8 cellular contexts compared by ENCODE assay signal in the genomic region with DNA sequence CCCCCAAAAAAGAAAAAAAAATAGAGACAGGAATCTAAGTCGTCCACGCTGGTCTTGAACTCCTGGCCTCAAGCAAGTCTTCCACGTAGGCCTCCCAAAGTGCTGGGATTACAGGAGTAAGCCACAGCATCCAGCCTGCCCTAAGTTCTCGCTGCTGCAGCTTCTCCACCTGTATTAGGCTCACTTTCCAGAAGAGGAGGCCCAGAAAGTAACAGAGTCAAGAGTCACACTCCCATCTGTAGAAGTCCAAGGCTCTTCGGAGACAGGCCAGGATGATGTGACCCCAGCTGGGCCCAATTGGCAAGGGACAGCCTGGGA. TPM values are rescaled to one million over a fixed set of nuclear protein-coding genes. Genes with fewer than 3 reads are reported as not detected.
DNase-seq lines count a peak whose midpoint lies in the region; ATAC-seq, FAIRE-seq and TF ChIP-seq lines count a peak whose summit lies in the region.

No MANE protein-coding gene starts in this region.

- H3K27me3 Mint-ChIP-seq in activated CD4-positive, alpha-beta T cell treated with anti-CD3 and anti-CD28 coated beads, Interleukin-2, amount 10 ng/mL, durations not matched to agents 24 days and 14 days, result no peaks in the 10 kb centered on the region

- H3K9me3 ChIP-seq in HepG2 (ENCODE audit: low read length) (no peaks in the 10 kb centered on the region), testis (no peaks in the 10 kb centered on the region)

- H3K4me1 Mint-ChIP-seq in activated CD4-positive, alpha-beta T cell treated with anti-CD3 and anti-CD28 coated beads, Interleukin-2, amount 10 ng/mL, durations not matched to agents 24 days and 14 days, result peaks cover 71% of the 10 kb centered on the region

- H2AFZ ChIP-seq in HepG2 (ENCODE audit: low read length), result no peak overlapping the region

- no peak for TF ChIP-seq POLR2A in HepG2 (IDR thresholded peaks at IDR 0.05; ENCODE audit: insufficient read depth in 1 of 2, low read depth in 2 of 2, low read length in 2 of 2)
- TF ChIP-seq POLR2A in testis (IDR thresholded peaks at IDR 0.05), result no peak
- TF ChIP-seq POLR2A in GM12892 (IDR thresholded peaks at IDR 0.05; ENCODE audit: low read depth, low read length), result no peak

- intact Hi-C loops in activated CD4-positive, alpha-beta T cell treated with anti-CD3 and anti-CD28 coated beads, Interleukin-2, amount 10 ng/mL, durations not matched to agents 24 days and 14 days (cut with micrococcal nuclease), result loop anchor here (1.0 kb wide), 2 partner anchors 9 to 24 kb away; no protein-coding TSS in a partner anchor
- intact Hi-C loops in HepG2 (cut with micrococcal nuclease; ENCODE audit: unreplicated experiment) (loop anchor here (5.0 kb wide), 2 partner anchors 37 to 43 kb away; no protein-coding TSS in a partner anchor), testis (cut with DNase I; ENCODE audit: low total_unique reads) (no loop called here)

- H3K27ac ChIP-seq in angular gyrus (ENCODE audit: low read depth, low read length) (peak overlapping the region; percentile 96), HepG2 (ENCODE audit: extremely low read length, insufficient read depth, low read length) (peak overlapping the region; percentile 60), testis (peak overlapping the region; percentile 69 to 85)

- BruUV-seq in HepG2 (replicated peaks; lab: Mats Ljungman, UMichigan), result no TSS peak

- H3K36me3 Mint-ChIP-seq in activated CD4-positive, alpha-beta T cell treated with anti-CD3 and anti-CD28 coated beads, Interleukin-2, amount 10 ng/mL, durations not matched to agents 24 days and 14 days (ENCODE audit: low read depth), result peaks cover 24% of the 10 kb centered on the region

- H3K4me3 ChIP-seq in HepG2 (replicated peaks in 1 of 3; ENCODE audit: insufficient read depth in 1 of 3, low read depth in 2 of 3, low read length in 3 of 3) (peak overlapping the region; percentile 86 to 90 (median 90)), testis (peak overlapping the region; percentile 88 to 89)

- TF ChIP-seq EP300 in HepG2 (IDR thresholded peaks at IDR 0.05; ENCODE audit: low read depth in 2 of 2, low read length in 2 of 2) (no peak), HepG2 (CRISPR knock-in tag; IDR thresholded peaks at IDR 0.05; ENCODE audit: borderline replicate concordance) (no peak)

- CTCF ChIA-PET in HepG2 (lab: Yijun Ruan, JAX; ENCODE audit: low intra/inter-chr PET ratio, low total read pairs), result no interaction called here

- peak overlapping the region; percentile 96 for H3K4me3 Mint-ChIP-seq in activated CD4-positive, alpha-beta T cell treated with anti-CD3 and anti-CD28 coated beads, Interleukin-2, amount 10 ng/mL, durations not matched to agents 24 days and 14 days

- POLR2A ChIA-PET in HepG2 (lab: Yijun Ruan, JAX), result interaction anchor here (0.9 to 2.3 kb wide), 3 partner anchors 13 to 119 kb away, joined by 3 to 8 read pairs (median 4); no protein-coding TSS in a partner anchor

- 4% methylated on average over 5 of the region's 5 CpGs for WGBS in HepG2 (ENCODE audit: low lambda C conversion rate)
- WGBS in testis, 2 donors, result 33 to 46% methylated on average over 5 of the region's 5 CpGs

- TF ChIP-seq RAD21 in HepG2 (CRISPR knock-in tag; IDR thresholded peaks at IDR 0.05), result no peak

- TF ChIP-seq CTCF in HepG2 (CRISPR knock-in tag; IDR thresholded peaks at IDR 0.05) (no peak), testis (IDR thresholded peaks at IDR 0.05) (no peak)

- H3K27ac Mint-ChIP-seq in activated CD4-positive, alpha-beta T cell treated with anti-CD3 and anti-CD28 coated beads, Interleukin-2, amount 10 ng/mL, durations not matched to agents 24 days and 14 days, result peak overlapping the region; percentile 66

- H3K36me3 ChIP-seq in HepG2 (replicated peaks in 1 of 2; ENCODE audit: control insufficient read depth in 1 of 2, insufficient read depth in 2 of 2, low read length in 2 of 2) (peaks cover 0 to 4% of the 10 kb centered on the region in 2 experiments; a peak in 1 of 5 replicates), testis (ENCODE audit: low read depth, missing control alignments) (no peaks in the 10 kb centered on the region)

- ATAC-seq in HepG2 (no peak), HG03520 (IDR thresholded peaks at IDR 0.05; ENCODE audit: unreplicated experiment) (no peak)

- in situ Hi-C loops in HepG2 (cut with HindIII; ENCODE audit: extremely low pct_ligation_motif_present, low pct_unique_long_range_greater_than_20kb), result no loop called here

- H3K9ac ChIP-seq in HepG2 (ENCODE audit: insufficient read depth, low read depth, low read length), result peak overlapping the region; percentile 84

- H3K27me3 ChIP-seq in HepG2 (ENCODE audit: control insufficient read depth in 1 of 2, insufficient read depth in 2 of 2, low read length in 2 of 2) (no peaks in the 10 kb centered on the region; a peak in 1 of 5 replicates), testis (no peaks in the 10 kb centered on the region)

- H3K9me3 Mint-ChIP-seq in activated CD4-positive, alpha-beta T cell treated with anti-CD3 and anti-CD28 coated beads, Interleukin-2, amount 10 ng/mL, durations not matched to agents 24 days and 14 days, result no peaks in the 10 kb centered on the region

- peak overlapping the region; percentile 97 for H3K4me2 ChIP-seq in HepG2 (ENCODE audit: low read depth, low read length)

- peaks cover 63% of the 10 kb centered on the region for H3K79me2 ChIP-seq in HepG2 (ENCODE audit: insufficient read depth, low read length)

- DNase-seq in activated CD4-positive, alpha-beta T cell treated with anti-CD3 and anti-CD28 coated beads, Interleukin-2, amount 10 ng/mL, durations not matched to agents 24 days and 14 days, result no peak
- DNase-seq in activated CD4-positive, alpha-beta T cell treated with anti-CD3 and anti-CD28 coated beads, Interleukin-2, amount 50 U/mL, for 1 hour, result no peak
- DNase-seq in HepG2 (ENCODE audit: low spot score), result no peak
- DNase-seq in testis, result no peak
- DNase-seq in stimulated activated naive CD4-positive, alpha-beta T cell treated with Interleukin-2 at 50 U/mL for 16 hours (lab: John Stamatoyannopoulos, UW), result no peak
- no peak for DNase-seq in GM12892 (ENCODE audit: insufficient read length)

- peaks cover 37% of the 10 kb centered on the region; the same call in 1 of the 2 replicates for H4K20me1 ChIP-seq in HepG2 (ENCODE audit: insufficient read depth, low read length)

- H3K4me1 ChIP-seq in HepG2 (ENCODE audit: insufficient read depth, low read length) (peaks cover 70% of the 10 kb centered on the region), testis (peaks cover 55% of the 10 kb centered on the region)

- FAIRE-seq in HepG2 (lab: Jason Lieb, UNC), result no peak
- no peak for FAIRE-seq in GM12892 (lab: Jason Lieb, UNC)

RNA-seq across cellular contexts. Expression of gene EEIG1, which starts 1.8 kb away (rescaled TPM):
- 56.1 and 64.4 TPM in 2 replicates for total RNA-seq in activated CD4-positive, alpha-beta T cell treated with anti-CD3 and anti-CD28 coated beads, Interleukin-2, amount 10 ng/mL, durations not matched to agents 24 days and 14 days
- total RNA-seq in HepG2 (2016; rRNA removed; fragmentation: Illumina TruSeq; extraction: Trizol), result 16.1 and 16.6 TPM in 2 replicates
- total RNA-seq in HepG2 (2016; cell fraction: cytosol; rRNA removed; fragmentation: Illumina TruSeq; extraction: Trizol; ENCODE audit: low read depth), result 10.4 and 11.3 TPM in 2 replicates
- total RNA-seq in HepG2 (2016; cell fraction: insoluble cytoplasmic fraction; rRNA removed; fragmentation: Illumina TruSeq; extraction: Trizol), result 12.3 and 17.2 TPM in 2 replicates
- 21.5 and 21.9 TPM in 2 replicates for total RNA-seq in HepG2 (2016; cell fraction: membrane; rRNA removed; fragmentation: Illumina TruSeq; extraction: Trizol)
- 20.0 and 24.0 TPM in 2 replicates for total RNA-seq in HepG2 (2016; cell fraction: nucleus; rRNA removed; fragmentation: Illumina TruSeq; extraction: Trizol)
- 25.2 and 30.1 TPM in 2 replicates for polyA plus RNA-seq in HepG2 (2011; rRNA removed)
- 19.7 and 22.7 TPM in 2 replicates for polyA plus RNA-seq in HepG2 (2011; cell fraction: cytosol; rRNA removed)
- 108 and 126 TPM in 2 replicates for polyA plus RNA-seq in HepG2 (2011; cell fraction: nucleus; rRNA removed)
- 22.5 and 36.8 TPM in 2 replicates for polyA plus RNA-seq in HepG2 (2012)
- 3.8 and 4.2 TPM in 2 replicates for polyA plus RNA-seq in HepG2 (2016; cell fraction: cytosol; fragmentation: Illumina TruSeq; extraction: Trizol; ENCODE audit: low read depth)
- 24.1 and 30.7 TPM in 2 replicates for polyA plus RNA-seq in HepG2 (2016; cell fraction: insoluble cytoplasmic fraction; fragmentation: Illumina TruSeq; extraction: Trizol; ENCODE audit: low read depth)
- 16.7 and 17.4 TPM in 2 replicates for polyA plus RNA-seq in HepG2 (2016; cell fraction: membrane; fragmentation: Illumina TruSeq; extraction: Trizol; ENCODE audit: low read depth)
- 72.4 and 76.1 TPM in 2 replicates for polyA plus RNA-seq in HepG2 (2016; cell fraction: nucleus; fragmentation: Illumina TruSeq; extraction: Trizol; ENCODE audit: insufficient read depth, low read depth)
- polyA minus RNA-seq in HepG2 (2011; rRNA and poly(A)+ RNA removed; ENCODE audit: low replicate concordance), result 25.3 and 40.6 TPM in 2 replicates
- 8.3 and 11.4 TPM in 2 replicates for polyA minus RNA-seq in HepG2 (2011; cell fraction: cytosol; rRNA and poly(A)+ RNA removed)
- 25.0 and 25.4 TPM in 2 replicates for polyA minus RNA-seq in HepG2 (2011; cell fraction: nucleus; rRNA and poly(A)+ RNA removed)
- 100 to 1,000 TPM; 119 to 129 TPM for total RNA-seq in testis
- 75.7 TPM for polyA plus RNA-seq in testis (ENCODE audit: insufficient read depth, low read depth, low replicate concordance)
- polyA plus RNA-seq in GM12892 (2012; ENCODE audit: missing spikeins), result 26.4 TPM

RNA-seq across cellular contexts. Expression of gene DPM2, which starts 41.3 kb away (rescaled TPM):
- total RNA-seq in activated CD4-positive, alpha-beta T cell treated with anti-CD3 and anti-CD28 coated beads, Interleukin-2, amount 10 ng/mL, durations not matched to agents 24 days and 14 days, result 62.7 and 65.1 TPM in 2 replicates
- total RNA-seq in HepG2 (2016; rRNA removed; fragmentation: Illumina TruSeq; extraction: Trizol) (17.5 and 24.8 TPM in 2 replicates), testis (10 to 100 TPM; 33.5 to 36.4 TPM)
- total RNA-seq in HepG2 (2016; cell fraction: cytosol; rRNA removed; fragmentation: Illumina TruSeq; extraction: Trizol; ENCODE audit: low read depth), result 20.0 and 27.3 TPM in 2 replicates
- total RNA-seq in HepG2 (2016; cell fraction: insoluble cytoplasmic fraction; rRNA removed; fragmentation: Illumina TruSeq; extraction: Trizol), result 14.9 and 23.0 TPM in 2 replicates
- 31.4 and 35.9 TPM in 2 replicates for total RNA-seq in HepG2 (2016; cell fraction: membrane; rRNA removed; fragmentation: Illumina TruSeq; extraction: Trizol)
- total RNA-seq in HepG2 (2016; cell fraction: nucleus; rRNA removed; fragmentation: Illumina TruSeq; extraction: Trizol), result 18.6 and 22.0 TPM in 2 replicates
- polyA plus RNA-seq in HepG2 (2011; rRNA removed) (35.3 and 38.6 TPM in 2 replicates), testis (ENCODE audit: insufficient read depth, low read depth, low replicate concordance) (46.6 TPM)
- 30.5 and 35.2 TPM in 2 replicates for polyA plus RNA-seq in HepG2 (2011; cell fraction: cytosol; rRNA removed)
- polyA plus RNA-seq in HepG2 (2011; cell fraction: nucleus; rRNA removed), result 36.6 and 37.4 TPM in 2 replicates
- 21.4 and 25.3 TPM in 2 replicates for polyA plus RNA-seq in HepG2 (2012)
- 32.5 and 40.9 TPM in 2 replicates for polyA plus RNA-seq in HepG2 (2016; cell fraction: cytosol; fragmentation: Illumina TruSeq; extraction: Trizol; ENCODE audit: low read depth)
- 30.7 and 34.8 TPM in 2 replicates for polyA plus RNA-seq in HepG2 (2016; cell fraction: insoluble cytoplasmic fraction; fragmentation: Illumina TruSeq; extraction: Trizol; ENCODE audit: low read depth)
- polyA plus RNA-seq in HepG2 (2016; cell fraction: membrane; fragmentation: Illumina TruSeq; extraction: Trizol; ENCODE audit: low read depth), result 49.8 and 53.8 TPM in 2 replicates
- 49.9 and 52.5 TPM in 2 replicates for polyA plus RNA-seq in HepG2 (2016; cell fraction: nucleus; fragmentation: Illumina TruSeq; extraction: Trizol; ENCODE audit: insufficient read depth, low read depth)
- polyA minus RNA-seq in HepG2 (2011; rRNA and poly(A)+ RNA removed; ENCODE audit: low replicate concordance), result 68.5 and 193 TPM in 2 replicates
- 12.9 and 15.4 TPM in 2 replicates for polyA minus RNA-seq in HepG2 (2011; cell fraction: cytosol; rRNA and poly(A)+ RNA removed)
- 34.8 and 35.4 TPM in 2 replicates for polyA minus RNA-seq in HepG2 (2011; cell fraction: nucleus; rRNA and poly(A)+ RNA removed)
- polyA plus RNA-seq in GM12892 (2012; ENCODE audit: missing spikeins), result 26.4 TPM

RNA-seq across cellular contexts. Expression of gene PIP5KL1, which starts 48.4 kb away (rescaled TPM):
- 0.89 and 0.90 TPM in 2 replicates for total RNA-seq in activated CD4-positive, alpha-beta T cell treated with anti-CD3 and anti-CD28 coated beads, Interleukin-2, amount 10 ng/mL, durations not matched to agents 24 days and 14 days
- total RNA-seq in HepG2 (2016; rRNA removed; fragmentation: Illumina TruSeq; extraction: Trizol), result 0.20 TPM in 1 of 2 replicates, not detected in the other
- 0.51 TPM in 1 of 2 replicates, not detected in the other for total RNA-seq in HepG2 (2016; cell fraction: cytosol; rRNA removed; fragmentation: Illumina TruSeq; extraction: Trizol; ENCODE audit: low read depth)
- total RNA-seq in HepG2 (2016; cell fraction: insoluble cytoplasmic fraction; rRNA removed; fragmentation: Illumina TruSeq; extraction: Trizol), result 0.15 TPM in 1 of 2 replicates, not detected in the other
- total RNA-seq in HepG2 (2016; cell fraction: membrane; rRNA removed; fragmentation: Illumina TruSeq; extraction: Trizol), result not detected in 2 replicates
- total RNA-seq in HepG2 (2016; cell fraction: nucleus; rRNA removed; fragmentation: Illumina TruSeq; extraction: Trizol), result 0.56 TPM in 1 of 2 replicates, not detected in the other
- 0.44 and 0.49 TPM in 2 replicates for polyA plus RNA-seq in HepG2 (2011; rRNA removed)
- polyA plus RNA-seq in HepG2 (2011; cell fraction: cytosol; rRNA removed), result 0.17 and 0.32 TPM in 2 replicates
- polyA plus RNA-seq in HepG2 (2011; cell fraction: nucleus; rRNA removed), result 5.3 and 9.9 TPM in 2 replicates
- polyA plus RNA-seq in HepG2 (2012), result 0.32 and 0.67 TPM in 2 replicates
- 0.24 TPM in 1 of 2 replicates, not detected in the other for polyA plus RNA-seq in HepG2 (2016; cell fraction: cytosol; fragmentation: Illumina TruSeq; extraction: Trizol; ENCODE audit: low read depth)
- polyA plus RNA-seq in HepG2 (2016; cell fraction: insoluble cytoplasmic fraction; fragmentation: Illumina TruSeq; extraction: Trizol; ENCODE audit: low read depth), result not detected in 2 replicates
- polyA plus RNA-seq in HepG2 (2016; cell fraction: membrane; fragmentation: Illumina TruSeq; extraction: Trizol; ENCODE audit: low read depth), result not detected in 2 replicates
- polyA plus RNA-seq in HepG2 (2016; cell fraction: nucleus; fragmentation: Illumina TruSeq; extraction: Trizol; ENCODE audit: insufficient read depth, low read depth), result 1.1 TPM in 1 of 2 replicates, not detected in the other
- 0.72 and 1.4 TPM in 2 replicates for polyA minus RNA-seq in HepG2 (2011; rRNA and poly(A)+ RNA removed; ENCODE audit: low replicate concordance)
- 0.88 TPM in 1 of 2 replicates, not detected in the other for polyA minus RNA-seq in HepG2 (2011; cell fraction: cytosol; rRNA and poly(A)+ RNA removed)
- 1.3 and 2.2 TPM in 2 replicates for polyA minus RNA-seq in HepG2 (2011; cell fraction: nucleus; rRNA and poly(A)+ RNA removed)
- 10 to 100 TPM in 1 of 2 donors, 1 to 10 TPM in 1; 8.4 to 10.2 TPM for total RNA-seq in testis
- polyA plus RNA-seq in testis (ENCODE audit: insufficient read depth, low read depth, low replicate concordance), result 3.9 TPM
- polyA plus RNA-seq in GM12892 (2012; ENCODE audit: missing spikeins), result 0.36 TPM
